Comparison of ENCODE assay signal across 1 cellular context in the genomic region with DNA sequence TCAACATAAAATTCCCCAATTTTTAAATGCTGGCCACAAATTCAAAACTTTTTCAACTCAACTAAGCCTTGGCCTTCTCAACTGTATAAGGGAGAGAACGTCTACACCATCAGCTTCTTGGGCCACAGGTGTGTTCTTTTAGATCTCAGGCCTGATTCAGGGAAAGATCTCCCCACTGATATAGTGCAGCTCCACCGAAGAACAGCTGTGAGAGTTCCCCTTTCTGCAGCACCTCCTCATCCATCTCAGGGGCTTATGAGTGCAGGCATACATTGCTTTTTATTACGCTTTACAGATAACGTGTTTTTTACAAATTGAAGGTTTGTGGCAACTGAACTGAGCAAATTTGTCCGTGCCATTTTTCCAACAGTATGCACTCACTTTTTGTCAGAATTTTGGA.
TF ChIP-seq lines count a peak whose summit lies in the region.

No MANE protein-coding gene starts in this region.

TF ChIP-seq in HCT116, 20 proteins besides CTCF, POLR2A, EP300 and RAD21:
- TF ChIP-seq, protein P1, sequence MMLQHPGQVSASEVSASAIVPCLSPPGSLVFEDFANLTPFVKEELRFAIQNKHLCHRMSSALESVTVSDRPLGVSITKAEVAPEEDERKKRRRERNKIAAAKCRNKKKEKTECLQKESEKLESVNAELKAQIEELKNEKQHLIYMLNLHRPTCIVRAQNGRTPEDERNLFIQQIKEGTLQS (IDR thresholded peaks at IDR 0.05): no peak
- no peak for TF ChIP-seq ZNF274 (IDR thresholded peaks at IDR 0.05; ENCODE audit: low read depth, low read length)
- TF ChIP-seq, protein P2, sequence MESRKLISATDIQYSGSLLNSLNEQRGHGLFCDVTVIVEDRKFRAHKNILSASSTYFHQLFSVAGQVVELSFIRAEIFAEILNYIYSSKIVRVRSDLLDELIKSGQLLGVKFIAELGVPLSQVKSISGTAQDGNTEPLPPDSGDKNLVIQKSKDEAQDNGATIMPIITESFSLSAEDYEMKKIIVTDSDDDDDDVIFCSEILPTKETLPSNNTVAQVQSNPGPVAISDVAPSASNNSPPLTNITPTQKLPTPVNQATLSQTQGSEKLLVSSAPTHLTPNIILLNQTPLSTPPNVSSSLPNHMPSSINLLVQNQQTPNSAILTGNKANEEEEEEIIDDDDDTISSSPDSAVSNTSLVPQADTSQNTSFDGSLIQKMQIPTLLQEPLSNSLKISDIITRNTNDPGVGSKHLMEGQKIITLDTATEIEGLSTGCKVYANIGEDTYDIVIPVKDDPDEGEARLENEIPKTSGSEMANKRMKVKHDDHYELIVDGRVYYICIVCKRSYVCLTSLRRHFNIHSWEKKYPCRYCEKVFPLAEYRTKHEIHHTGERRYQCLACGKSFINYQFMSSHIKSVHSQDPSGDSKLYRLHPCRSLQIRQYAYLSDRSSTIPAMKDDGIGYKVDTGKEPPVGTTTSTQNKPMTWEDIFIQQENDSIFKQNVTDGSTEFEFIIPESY (IDR thresholded peaks at IDR 0.05; ENCODE audit: extremely low read depth, insufficient replicate concordance, low read length): no peak
